Comparison of ENCODE assay signal across 22 cellular contexts in the genomic region with DNA sequence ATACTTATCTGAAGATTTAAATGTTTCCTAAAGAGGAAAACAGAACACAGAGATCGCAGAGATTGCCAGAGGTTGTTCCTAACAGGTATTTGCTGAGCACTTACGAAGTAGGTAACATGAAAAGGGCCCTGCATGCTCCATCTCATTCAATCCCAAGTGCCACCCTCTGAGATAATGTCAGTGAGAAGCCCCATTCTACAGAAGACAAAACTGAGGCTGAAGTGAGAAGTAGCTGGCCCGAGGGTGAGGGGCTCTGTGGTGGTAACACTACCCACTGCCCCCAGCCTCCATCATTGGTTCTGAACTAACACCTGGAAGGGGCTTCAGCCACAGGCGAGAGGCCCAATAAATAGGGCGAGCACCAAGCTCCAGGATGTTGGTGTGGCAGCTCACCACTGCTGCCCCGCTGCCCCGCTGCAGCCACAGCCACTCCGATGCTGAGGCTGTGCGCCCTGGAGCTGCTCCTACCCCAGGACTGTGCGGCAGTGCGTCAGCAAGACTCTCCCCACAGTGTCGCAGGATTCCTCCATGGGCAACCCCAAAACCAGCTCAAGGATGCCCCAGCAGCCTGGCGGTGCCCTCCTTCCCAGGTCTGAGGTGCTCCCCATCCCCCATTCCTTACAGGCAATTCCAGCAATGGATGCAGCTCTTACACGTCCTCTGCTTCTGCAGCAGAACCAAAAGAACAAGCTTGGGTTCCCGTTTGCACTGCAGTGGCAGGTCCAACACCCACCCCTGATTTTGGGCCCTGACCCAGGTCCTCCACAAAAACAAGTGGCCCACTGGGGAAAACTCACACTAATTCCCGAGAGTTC.
"Had no signal": no experiment of that assay in that cellular context is flagged by ENCODE, and none has a peak within 500 bp of the region (broad histone marks: within the 10 kb centered on the region; RNA-seq: fewer than 3 reads in every experiment).

No MANE protein-coding gene starts in this region.

- DNase-seq: dorsolateral prefrontal cortex; effector CD4-positive, alpha-beta T cell; head of caudate nucleus; naive B cell; stimulated activated CD4-positive, alpha-beta T cell treated with anti-CD3 and anti-CD28 coated beads, Interleukin-12 subunit alpha, Interleukin-12 subunit beta, amount 100 ng/mL, for 4 hours; stimulated activated CD4-positive, alpha-beta T cell treated with anti-CD3 and anti-CD28 coated beads, Interleukin-1b, Interleukin-23, amount 100 ng/mL, for 48 hours; stimulated activated CD4-positive, alpha-beta T cell treated with anti-CD3 and anti-CD28 coated beads, Interleukin-4, amount 100 ng/mL, for 1 hour; stimulated activated CD8-positive, alpha-beta memory T cell treated with anti-CD3 and anti-CD28 coated beads, Interleukin-4, amount 100 ng/mL, for 48 hours; stimulated activated naive CD4-positive, alpha-beta T cell; stimulated activated naive CD8-positive, alpha-beta T cell treated with anti-CD3 and anti-CD28 coated beads, Interleukin-15, amount 100 ng/mL, for 72 hours; transverse colon; upper lobe of right lung; uterus had no signal

- H3K9me3 Mint-ChIP-seq: memory B cell; naive B cell; natural killer cell treated with Interleukin-12 subunit alpha and Interleukin-12 subunit beta and Interleukin-15 and Interleukin-18, amount 100 ng/mL, for 72 hours; neural crest cell; stimulated activated naive CD8-positive, alpha-beta T cell treated with anti-CD3 and anti-CD28 coated beads, Interleukin-15, amount 100 ng/mL, for 72 hours had no signal

- H3K27me3 ChIP-seq: dorsolateral prefrontal cortex, suprapubic skin, transverse colon, upper lobe of right lung, uterus had no signal

- H3K4me3 Mint-ChIP-seq: memory B cell; naive B cell; natural killer cell treated with Interleukin-12 subunit alpha and Interleukin-12 subunit beta and Interleukin-15 and Interleukin-18, amount 100 ng/mL, for 72 hours; neural crest cell; stimulated activated naive CD8-positive, alpha-beta T cell treated with anti-CD3 and anti-CD28 coated beads, Interleukin-15, amount 100 ng/mL, for 72 hours had no signal

- H3K9me3 ChIP-seq: psoas muscle, suprapubic skin, transverse colon, upper lobe of right lung, uterus had no signal

- H3K4me1 ChIP-seq: suprapubic skin, transverse colon, upper lobe of right lung, uterus had no signal

- H3K27me3 Mint-ChIP-seq: memory B cell; naive B cell; natural killer cell treated with Interleukin-12 subunit alpha and Interleukin-12 subunit beta and Interleukin-15 and Interleukin-18, amount 100 ng/mL, for 72 hours; stimulated activated naive CD8-positive, alpha-beta T cell treated with anti-CD3 and anti-CD28 coated beads, Interleukin-15, amount 100 ng/mL, for 72 hours had no signal

- H3K36me3 ChIP-seq: uterus had no signal

- H3K27ac ChIP-seq: psoas muscle, skin epidermis, suprapubic skin, transverse colon, upper lobe of right lung, uterus had no signal

- H3K4me1 Mint-ChIP-seq: neural crest cell had no signal

- H3K27ac Mint-ChIP-seq: memory B cell; naive B cell; natural killer cell treated with Interleukin-12 subunit alpha and Interleukin-12 subunit beta and Interleukin-15 and Interleukin-18, amount 100 ng/mL, for 72 hours; stimulated activated naive CD8-positive, alpha-beta T cell treated with anti-CD3 and anti-CD28 coated beads, Interleukin-15, amount 100 ng/mL, for 72 hours had no signal

- FAIRE-seq: frontal cortex, keratinocyte had no signal

- H3K4me3 ChIP-seq: dorsolateral prefrontal cortex, lung, psoas muscle, skin epidermis, suprapubic skin, transverse colon, upper lobe of right lung, uterus had no signal
